Comparison of ENCODE assay signal across 8 cellular contexts in genomic region chr10:59906417-59907202, GRCh38. TPM values are rescaled to one million over a fixed set of nuclear protein-coding genes. Genes with fewer than 3 reads are reported as not detected.
DNase-seq lines count a peak whose midpoint lies in the region; ATAC-seq and TF ChIP-seq lines count a peak whose summit lies in the region.

TSS of gene CCDC6 (minus strand) at chr10:59906556. CDS start at chr10:59906424, 132 bp downstream.

- H3K4me2 ChIP-seq in DOHH2 (ENCODE audit: low read length): peak within 1 kb of the TSS; percentile 94

- no peaks in the 10 kb centered on the region for H3K9me2 ChIP-seq in DOHH2 (replicated peaks; ENCODE audit: control insufficient read depth, low read length)

- peaks cover 23 to 27% of the 10 kb centered on the region in 2 donors for H3K36me3 Mint-ChIP-seq in activated T-cell treated with anti-CD3 and anti-CD28 coated beads, Interleukin-2, amount 50 U/mL, for 72 hours (ENCODE audit: insufficient read depth in 2 of 2)
- H3K36me3 Mint-ChIP-seq in naive thymus-derived CD4-positive, alpha-beta T cell: peaks cover 0 to 16% (median 5%) of the 10 kb centered on the region in 5 donors
- H3K36me3 Mint-ChIP-seq in stimulated activated naive B cell treated with anti-CD40 and anti-IgM and Interleukin-4, amounts not matched to agents 10 μg/mL and 1 μg/mL and 100 μg/mL, for 72 hours: peaks cover 13 to 23% of the 10 kb centered on the region in 2 donors

- H3K4me1 ChIP-seq in DOHH2 (ENCODE audit: control insufficient read depth, low read length): peaks cover 45% of the 10 kb centered on the region
- H3K4me1 ChIP-seq in Peyer's patch: peaks cover 0 to 32% (median 7%) of the 10 kb centered on the region in 4 donors
- H3K4me1 ChIP-seq in esophagus squamous epithelium: peaks cover 27 to 83% (median 46%) of the 10 kb centered on the region in 3 donors
- H3K4me1 ChIP-seq in naive thymus-derived CD4-positive, alpha-beta T cell (ENCODE audit: control insufficient read depth in 2 of 2, insufficient read depth in 2 of 2, low read length in 2 of 2): peaks cover 22 to 36% of the 10 kb centered on the region in 2 donors

- H3K27me3 ChIP-seq in DOHH2 (ENCODE audit: control insufficient read depth, low read length) (no peaks in the 10 kb centered on the region), Peyer's patch (no peaks in the 10 kb centered on the region), esophagus squamous epithelium (no peaks in the 10 kb centered on the region)
- no peaks in the 10 kb centered on the region for H3K27me3 ChIP-seq in naive thymus-derived CD4-positive, alpha-beta T cell (ENCODE audit: control insufficient read depth in 2 of 2, insufficient read depth in 2 of 2, low read length in 2 of 2)

- intact Hi-C loops in esophagus squamous epithelium (cut with DNase I): no loop called here
- intact Hi-C loops in naive thymus-derived CD4-positive, alpha-beta T cell (cut with micrococcal nuclease): loop anchor here (1.0 to 10.0 kb wide), 20 partner anchors 21 to 1642 kb away; partner anchors contain the start of genes CDK1 (in 2 of the 2), CISD1 (in 1 of the 2), IPMK (in 1 of the 2) and SLC16A9 (in 1 of the 2)

- H3K36me3 ChIP-seq in DOHH2 (ENCODE audit: control insufficient read depth, low read length) (peaks cover 34% of the 10 kb centered on the region), KOPT-K1 (ENCODE audit: insufficient read depth, low read length) (no peaks in the 10 kb centered on the region), Peyer's patch (no peaks in the 10 kb centered on the region), esophagus squamous epithelium (no peaks in the 10 kb centered on the region)
- peaks cover 0 to 11% (median 0%) of the 10 kb centered on the region in 3 experiments for H3K36me3 ChIP-seq in naive thymus-derived CD4-positive, alpha-beta T cell (ENCODE audit: control insufficient read depth in 2 of 3, insufficient read depth in 3 of 3, low read length in 3 of 3)

- no peaks in the 10 kb centered on the region for H3K27me3 Mint-ChIP-seq in activated T-cell treated with anti-CD3 and anti-CD28 coated beads, Interleukin-2, amount 50 U/mL, for 72 hours (ENCODE audit: low read depth)
- no peaks in the 10 kb centered on the region for H3K27me3 Mint-ChIP-seq in naive thymus-derived CD4-positive, alpha-beta T cell
- no peaks in the 10 kb centered on the region for H3K27me3 Mint-ChIP-seq in stimulated activated naive B cell treated with anti-CD40 and anti-IgM and Interleukin-4, amounts not matched to agents 10 μg/mL and 1 μg/mL and 100 μg/mL, for 72 hours

- H3K27ac ChIP-seq in DOHH2 (ENCODE audit: low read depth, low read length): peak within 1 kb of the TSS; percentile 74
- peak within 1 kb of the TSS; percentile 74 for H3K27ac ChIP-seq in KOPT-K1 (ENCODE audit: low read depth, low read length, poor library complexity, severe bottlenecking)
- peak within 1 kb of the TSS; percentile 90 to 95 (median 94) for H3K27ac ChIP-seq in Peyer's patch
- peak within 1 kb of the TSS; percentile 94 to 98 (median 96) for H3K27ac ChIP-seq in esophagus squamous epithelium
- peak within 1 kb of the TSS; percentile 85 for H3K27ac ChIP-seq in naive thymus-derived CD4-positive, alpha-beta T cell (ENCODE audit: low read depth, low read length)

- WGBS in esophagus squamous epithelium, 2 donors: 0% methylated on average over 14 to 27 of the region's 64 CpGs

- H3K4me3 ChIP-seq in DOHH2 (ENCODE audit: low read length) (peak within 1 kb of the TSS; percentile 95), Peyer's patch (peak within 1 kb of the TSS; percentile 65 to 96 (median 88)), esophagus squamous epithelium (peak within 1 kb of the TSS; percentile 87 to 96 (median 91))
- peak within 1 kb of the TSS; percentile 72 for H3K4me3 ChIP-seq in naive thymus-derived CD4-positive, alpha-beta T cell (ENCODE audit: low read length)

- H3K27ac Mint-ChIP-seq in activated T-cell treated with anti-CD3 and anti-CD28 coated beads, Interleukin-2, amount 50 U/mL, for 72 hours: peak within 1 kb of the TSS; percentile 96
- peak within 1 kb of the TSS; percentile 92 to 98 (median 97) for H3K27ac Mint-ChIP-seq in naive thymus-derived CD4-positive, alpha-beta T cell
- H3K27ac Mint-ChIP-seq in stimulated activated naive B cell treated with anti-CD40 and anti-IgM and Interleukin-4, amounts not matched to agents 10 μg/mL and 1 μg/mL and 100 μg/mL, for 72 hours: peak within 1 kb of the TSS; percentile 99

- ATAC-seq in GM21786 (IDR thresholded peaks at IDR 0.05; ENCODE audit: unreplicated experiment): peak; percentile 70
- peak; percentile 79 to 80 for ATAC-seq in activated T-cell treated with anti-CD3 and anti-CD28 coated beads, Interleukin-2, amount 50 U/mL, for 72 hours (replicated peaks in 1 of 2)
- ATAC-seq in naive thymus-derived CD4-positive, alpha-beta T cell: peak; percentile 92
- peak; percentile 79 to 81 for ATAC-seq in stimulated activated naive B cell treated with anti-CD40 and anti-IgM and Interleukin-4, amounts not matched to agents 10 μg/mL and 1 μg/mL and 100 μg/mL, for 72 hours (replicated peaks)

- H3K9me3 ChIP-seq in DOHH2 (ENCODE audit: control insufficient read depth, insufficient read depth, low read length) (no peaks in the 10 kb centered on the region), KOPT-K1 (ENCODE audit: insufficient read depth, low read length, poor library complexity, severe bottlenecking) (no peaks in the 10 kb centered on the region), Peyer's patch (no peaks in the 10 kb centered on the region), esophagus squamous epithelium (no peaks in the 10 kb centered on the region)
- H3K9me3 ChIP-seq in naive thymus-derived CD4-positive, alpha-beta T cell (ENCODE audit: control insufficient read depth in 2 of 3, low read length in 3 of 3): no peaks in the 10 kb centered on the region

- DNase-seq in Peyer's patch (peak; percentile 93 to 97 (median 96)), esophagus squamous epithelium (lab: John Stamatoyannopoulos, UW) (peak; percentile 81)
- peak; percentile 95 to 96 for DNase-seq in activated T-cell treated with anti-CD3 and anti-CD28 coated beads, Interleukin-2, amount 50 U/mL, for 72 hours
- DNase-seq in naive thymus-derived CD4-positive, alpha-beta T cell: peak; percentile 87 to 92 (median 91)
- peak; percentile 93 for DNase-seq in stimulated activated naive B cell treated with anti-CD40 and anti-IgM and Interleukin-4, amounts not matched to agents 10 μg/mL and 1 μg/mL and 100 μg/mL, for 72 hours

- POLR2A ChIA-PET in naive thymus-derived CD4-positive, alpha-beta T cell (lab: Charles Lee): interaction anchor here (0.7 to 1.8 kb wide), 8 partner anchors 11 to 1638 kb away, joined by 3 to 7 read pairs (median 4); partner anchors contain the start of genes CISD1 and TFAM

- TF ChIP-seq CTCF in DOHH2 (IDR thresholded peaks at IDR 0.05; ENCODE audit: low read depth, low read length, poor library complexity, severe bottlenecking): peak; percentile 66
- TF ChIP-seq CTCF in Peyer's patch (IDR thresholded peaks at IDR 0.05): peak; percentile 59 to 87 (median 84)
- peak; percentile 66 to 91 (median 84) for TF ChIP-seq CTCF in esophagus squamous epithelium (IDR thresholded peaks at IDR 0.05)

- TF ChIP-seq POLR2A in Peyer's patch (IDR thresholded peaks at IDR 0.05) (peak; percentile 86 to 95), esophagus squamous epithelium (IDR thresholded peaks at IDR 0.05) (peak in 3 of 4 donors; percentile 53 to 95 (median 93))

- no peaks in the 10 kb centered on the region for H3K9me3 Mint-ChIP-seq in activated T-cell treated with anti-CD3 and anti-CD28 coated beads, Interleukin-2, amount 50 U/mL, for 72 hours
- peaks cover 0 to 1% (median 0%) of the 10 kb centered on the region in 11 donors for H3K9me3 Mint-ChIP-seq in naive thymus-derived CD4-positive, alpha-beta T cell
- no peaks in the 10 kb centered on the region for H3K9me3 Mint-ChIP-seq in stimulated activated naive B cell treated with anti-CD40 and anti-IgM and Interleukin-4, amounts not matched to agents 10 μg/mL and 1 μg/mL and 100 μg/mL, for 72 hours

- H3K4me3 Mint-ChIP-seq in activated T-cell treated with anti-CD3 and anti-CD28 coated beads, Interleukin-2, amount 50 U/mL, for 72 hours: peak within 1 kb of the TSS; percentile 84 to 97
- peak within 1 kb of the TSS; percentile 91 to 99 (median 96) for H3K4me3 Mint-ChIP-seq in naive thymus-derived CD4-positive, alpha-beta T cell
- peak within 1 kb of the TSS; percentile 92 to 99 for H3K4me3 Mint-ChIP-seq in stimulated activated naive B cell treated with anti-CD40 and anti-IgM and Interleukin-4, amounts not matched to agents 10 μg/mL and 1 μg/mL and 100 μg/mL, for 72 hours

- H3K4me1 Mint-ChIP-seq in activated T-cell treated with anti-CD3 and anti-CD28 coated beads, Interleukin-2, amount 50 U/mL, for 72 hours (ENCODE audit: low read depth): peaks cover 73% of the 10 kb centered on the region
- H3K4me1 Mint-ChIP-seq in naive thymus-derived CD4-positive, alpha-beta T cell: peaks cover 47 to 71% (median 64%) of the 10 kb centered on the region in 7 donors
- peaks cover 37 to 57% of the 10 kb centered on the region in 2 donors for H3K4me1 Mint-ChIP-seq in stimulated activated naive B cell treated with anti-CD40 and anti-IgM and Interleukin-4, amounts not matched to agents 10 μg/mL and 1 μg/mL and 100 μg/mL, for 72 hours

- peaks cover 52% of the 10 kb centered on the region for H3K79me2 ChIP-seq in DOHH2 (ENCODE audit: control insufficient read depth, low read length)

- H4K20me1 ChIP-seq in DOHH2 (ENCODE audit: control insufficient read depth, insufficient read depth, low read depth, low read length): peaks cover 18% of the 10 kb centered on the region

- CTCF ChIA-PET in naive thymus-derived CD4-positive, alpha-beta T cell (lab: Charles Lee): interaction anchor here (0.7 to 1.5 kb wide), 3 partner anchors 18 to 74 kb away, joined by 3 to 5 read pairs (median 4); no protein-coding TSS in a partner anchor

- peaks cover 11% of the 10 kb centered on the region for H3F3A ChIP-seq in DOHH2 (ENCODE audit: control insufficient read depth, insufficient read depth)

RNA-seq across cellular contexts. Expression of gene CCDC6, which starts in this region (rescaled TPM):
- 10 to 100 TPM; 41.8 to 49.6 (median 48.6) TPM for total RNA-seq in Peyer's patch
- total RNA-seq in activated T-cell treated with anti-CD3 and anti-CD28 coated beads, Interleukin-2, amount 50 U/mL, for 72 hours: 100 to 1,000 TPM in 1 of 2 donors, 10 to 100 TPM in 1; 77.7 to 107 TPM
- total RNA-seq in esophagus squamous epithelium: 10 to 100 TPM; 52.5 to 65.8 (median 57.7) TPM
- 10 to 100 TPM; 19.7 to 34.3 (median 21.4) TPM for total RNA-seq in naive thymus-derived CD4-positive, alpha-beta T cell
- polyA plus RNA-seq in naive thymus-derived CD4-positive, alpha-beta T cell: 1 to 10 TPM; 4.2 TPM

Comparison
In these comparisons a context has a peak if more than half of its experiments do, and no peak if none do; other contexts are left out.
1. Peak in every context shown above with its lines: DNase-seq, ATAC-seq, H3K4me3 ChIP-seq and H3K27ac ChIP-seq.